In the genomic region with DNA sequence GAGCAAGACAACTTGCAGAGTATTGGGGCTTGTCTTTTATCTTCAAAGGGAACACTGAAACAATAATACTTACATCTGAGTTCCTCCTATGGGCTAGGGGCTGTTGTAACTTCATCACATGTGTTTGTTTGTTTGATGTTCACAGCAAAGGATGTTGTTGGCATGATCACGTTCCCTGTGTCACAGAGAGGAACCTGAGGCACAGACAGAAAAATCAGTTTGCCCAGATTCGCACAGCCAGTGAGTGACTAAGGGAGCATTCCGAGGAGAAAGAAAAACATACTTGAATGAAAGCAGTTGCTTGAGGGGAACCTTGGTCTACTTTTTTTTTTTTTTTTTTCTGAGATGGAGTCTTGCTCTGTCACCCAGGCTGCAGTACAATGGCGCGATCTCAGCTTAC, we compare ENCODE assay signal across 22 cellular contexts.
DNase-seq lines count a peak whose midpoint lies in the region; ATAC-seq, FAIRE-seq and TF ChIP-seq lines count a peak whose summit lies in the region.
"Had no signal": no experiment of that assay in that cellular context is flagged by ENCODE, and none has a peak within 500 bp of the region (broad histone marks: within the 10 kb centered on the region; RNA-seq: fewer than 3 reads in every experiment).

No MANE protein-coding gene starts in this region.

- ATAC-seq in WTC11 (no peak), mucosa of descending colon (no peak), right cardiac atrium (no peak)

- H3K36me3 ChIP-seq in skeletal muscle satellite cell (ENCODE audit: insufficient read depth, low read length) (no peaks in the 10 kb centered on the region), mucosa of descending colon (ENCODE audit: low read depth) (no peaks in the 10 kb centered on the region)
- H3K36me3 ChIP-seq: adrenal gland, BE2C, cardiac muscle cell, left lung, neural progenitor cell had no signal

- H3K36me3 Mint-ChIP-seq in WTC11, result no peaks in the 10 kb centered on the region
- H3K36me3 Mint-ChIP-seq: neural progenitor cell had no signal

- no peaks in the 10 kb centered on the region for H3K9me3 ChIP-seq in skeletal muscle satellite cell (replicated peaks; ENCODE audit: low read length)
- H3K9me3 ChIP-seq in mucosa of descending colon, result no peaks in the 10 kb centered on the region
- H3K9me3 ChIP-seq in right cardiac atrium (ENCODE audit: control insufficient read depth, low read length), result no peaks in the 10 kb centered on the region
- H3K9me3 ChIP-seq: adrenal gland, BE2C, left lung had no signal

- peak; percentile 42 for FAIRE-seq in GM18507 (lab: Jason Lieb, UNC)
- FAIRE-seq in D721Med (lab: Jason Lieb, UNC), result no peak

- POLR2A ChIA-PET in WTC11 (lab: Charles Lee), result no interaction called here

- peaks cover 28% of the 10 kb centered on the region for H3K4me1 ChIP-seq in skeletal muscle satellite cell (ENCODE audit: control insufficient read depth, insufficient read depth, low read length)
- H3K4me1 ChIP-seq in mucosa of descending colon (ENCODE audit: low read depth), result no peaks in the 10 kb centered on the region
- H3K4me1 ChIP-seq in right cardiac atrium (ENCODE audit: control insufficient read depth, insufficient read depth, low read length), result no peaks in the 10 kb centered on the region
- H3K4me1 ChIP-seq: adrenal gland, BE2C, left lung had no signal

- TF ChIP-seq CTCF in WTC11 (IDR thresholded peaks at IDR 0.05) (no peak), mucosa of descending colon (IDR thresholded peaks at IDR 0.05) (no peak), D721Med (IDR thresholded peaks at IDR 0.05; ENCODE audit: insufficient read depth, missing control alignments) (no peak)

- H3K27ac Mint-ChIP-seq in WTC11, result 0 out of 2 replicates have a peak overlapping the region, but pooled peaks have one; percentile 65
- H3K27ac Mint-ChIP-seq: activated CD4-positive, alpha-beta memory T cell treated with anti-CD3 and anti-CD28 coated beads, Interleukin-2, amount 10 ng/mL, durations not matched to agents 7 days and 5 days; T-helper 2 cell treated with Interferon-gamma antibody and Interleukin-4, amounts not matched to agents 5 μg/mL and 100 μg/mL, for 36 hours had no signal

- H3K4me2 ChIP-seq in skeletal muscle satellite cell (ENCODE audit: low read length), result peak overlapping the region; percentile 56
- H3K4me2 ChIP-seq: neural progenitor cell had no signal

- no peaks in the 10 kb centered on the region for H3K9me3 Mint-ChIP-seq in WTC11
- H3K9me3 Mint-ChIP-seq: activated CD4-positive, alpha-beta memory T cell treated with anti-CD3 and anti-CD28 coated beads, Interleukin-2, amount 10 ng/mL, durations not matched to agents 7 days and 5 days; neural progenitor cell; T-helper 2 cell treated with Interferon-gamma antibody and Interleukin-4, amounts not matched to agents 5 μg/mL and 100 μg/mL, for 36 hours had no signal

- peaks cover 11% of the 10 kb centered on the region for H3K4me1 Mint-ChIP-seq in WTC11
- H3K4me1 Mint-ChIP-seq: activated CD4-positive, alpha-beta memory T cell treated with anti-CD3 and anti-CD28 coated beads, Interleukin-2, amount 10 ng/mL, durations not matched to agents 7 days and 5 days had no signal

- no peak overlapping the region for H3K4me3 ChIP-seq in skeletal muscle satellite cell (ENCODE audit: low read length)
- H3K4me3 ChIP-seq in mucosa of descending colon, result no peak overlapping the region
- no peak overlapping the region for H3K4me3 ChIP-seq in right cardiac atrium (ENCODE audit: low read length)
- H3K4me3 ChIP-seq: adrenal gland, cardiac muscle cell, left lung, neural progenitor cell, SK-N-MC had no signal

- H3K27me3 Mint-ChIP-seq in WTC11 (ENCODE audit: low read depth), result no peaks in the 10 kb centered on the region
- H3K27me3 Mint-ChIP-seq: activated CD4-positive, alpha-beta memory T cell treated with anti-CD3 and anti-CD28 coated beads, Interleukin-2, amount 10 ng/mL, durations not matched to agents 7 days and 5 days had no signal

- H3K27me3 ChIP-seq in skeletal muscle satellite cell (ENCODE audit: control insufficient read depth, insufficient read depth, low read length) (peaks cover 3% of the 10 kb centered on the region), right cardiac atrium (ENCODE audit: control insufficient read depth, insufficient read depth) (no peaks in the 10 kb centered on the region)
- H3K27me3 ChIP-seq: adrenal gland, BE2C, cardiac muscle cell, neural progenitor cell had no signal

- H3K27ac ChIP-seq in right cardiac atrium (ENCODE audit: low read length), result no peak overlapping the region
- H3K27ac ChIP-seq: adrenal gland, cardiac muscle cell, left lung, neural progenitor cell had no signal

- no peak overlapping the region for H3K9ac ChIP-seq in skeletal muscle satellite cell (ENCODE audit: low read depth, low read length)
- H3K9ac ChIP-seq: neural progenitor cell had no signal

- CTCF ChIA-PET in WTC11 (lab: Charles Lee), result interaction anchor here (3.0 kb wide), 1 partner anchor 51 kb away, joined by 28 read pairs; no protein-coding TSS in a partner anchor

- intact Hi-C loops in mucosa of descending colon (cut with DNase I, micrococcal nuclease) (no loop called here), right cardiac atrium (cut with DNase I) (no loop called here)

- whole genome bisulfite sequencing in right cardiac atrium, result 84% methylated on average over 5 of the region's 5 CpGs

- DNase-seq in GM18507 (ENCODE audit: extremely low spot score, insufficient read length, low read depth) (no peak), WTC11 (ENCODE audit: low spot score) (no peak), hepatic stellate cell (ENCODE audit: low spot score) (peak; percentile 41), mucosa of descending colon (no peak), D721Med (ENCODE audit: insufficient read length, low spot score) (no peak), right cardiac atrium (no peak)
- DNase-seq in stimulated activated CD4-positive, alpha-beta T cell treated with anti-CD3 and anti-CD28 coated beads, Interleukin-4, amount 100 ng/mL, for 24 hours, result no peak
- DNase-seq: activated CD4-positive, alpha-beta memory T cell treated with anti-CD3 and anti-CD28 coated beads, Interleukin-2, amount 10 ng/mL, durations not matched to agents 7 days and 5 days; activated CD4-positive, CD25-positive, alpha-beta regulatory T cell; activated gamma-delta T cell treated with Interleukin-2 at 50 U/mL for 16 hours; activated T-cell treated with anti-CD3 and anti-CD28 coated beads for 4 hours; adrenal gland; BE2C; COR-L47; left lung; NCI-H187; stimulated activated CD4-positive, alpha-beta T cell treated with anti-CD3 and anti-CD28 coated beads, Interleukin-12 subunit alpha, Interleukin-12 subunit beta, amount 100 ng/mL, for 4 hours had no signal

- H3K4me3 Mint-ChIP-seq in WTC11, result no peak overlapping the region
- H3K4me3 Mint-ChIP-seq: activated CD4-positive, alpha-beta memory T cell treated with anti-CD3 and anti-CD28 coated beads, Interleukin-2, amount 10 ng/mL, durations not matched to agents 7 days and 5 days; neural progenitor cell; T-helper 2 cell treated with Interferon-gamma antibody and Interleukin-4, amounts not matched to agents 5 μg/mL and 100 μg/mL, for 36 hours had no signal

TF ChIP-seq in WTC11, 78 proteins besides CTCF, POLR2A, EP300 and RAD21:
- TF ChIP-seq GRHL2 (CRISPR knock-in tag; IDR thresholded peaks at IDR 0.05; ENCODE audit: insufficient replicate concordance, severe bottlenecking) (no peak), RELA (CRISPR knock-in tag; IDR thresholded peaks at IDR 0.05; ENCODE audit: borderline replicate concordance) (no peak), AFF4 (CRISPR knock-in tag; IDR thresholded peaks at IDR 0.05; ENCODE audit: borderline replicate concordance) (no peak), FOXK1 (CRISPR knock-in tag; IDR thresholded peaks at IDR 0.05) (no peak), RORB (CRISPR knock-in tag; IDR thresholded peaks at IDR 0.05) (no peak)
